In the genomic region with DNA sequence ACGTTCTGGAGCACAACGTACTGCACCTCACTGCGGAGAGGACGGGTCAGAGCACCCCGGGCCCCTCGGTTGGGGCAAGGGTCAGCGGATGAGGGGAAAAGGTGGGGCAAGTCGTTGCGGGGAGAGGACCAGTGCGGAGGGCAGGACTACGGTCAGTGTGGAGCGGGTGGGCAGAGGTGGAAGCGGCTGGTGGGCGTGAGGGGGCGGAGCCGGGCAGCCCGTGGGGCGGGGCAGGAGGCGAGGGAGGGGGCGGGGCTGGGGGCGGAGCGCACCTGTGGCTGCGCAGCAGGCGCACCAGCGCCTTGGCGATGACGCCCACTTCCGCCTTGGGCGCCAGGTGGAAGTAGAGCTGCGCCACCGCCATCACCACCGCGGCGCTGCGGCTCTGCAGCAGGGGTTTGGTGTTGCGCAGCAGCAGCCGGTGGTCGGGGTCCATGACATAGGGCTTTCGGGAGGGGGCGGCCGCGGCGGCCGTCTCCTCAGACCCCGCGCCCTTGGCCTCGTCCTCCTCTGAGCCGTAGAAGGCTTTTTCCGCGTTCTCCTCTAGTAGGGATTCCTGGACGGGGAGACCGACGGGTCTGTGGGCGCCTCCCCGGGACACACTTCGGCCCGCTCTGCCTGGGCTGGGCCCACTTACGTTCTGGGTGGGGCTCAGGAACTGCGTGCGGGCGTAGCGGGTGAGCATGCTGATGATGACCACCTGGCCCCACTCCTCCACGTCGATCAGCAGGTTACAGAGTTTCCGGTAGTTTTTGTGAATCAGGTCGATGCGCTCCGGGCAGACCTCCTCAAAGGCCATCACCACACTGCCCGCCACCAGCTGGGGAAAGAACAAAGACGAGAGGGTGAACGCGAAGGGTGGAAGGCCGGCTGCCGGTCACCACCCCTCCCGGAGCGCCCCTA, we compare ENCODE assay signal across 1 cellular context.
TF ChIP-seq lines count a peak whose summit lies in the region.

No MANE protein-coding gene starts in this region.

TF ChIP-seq in K562, 482 proteins besides CTCF, POLR2A, EP300 and RAD21 (continued from another document and continues in another):
- TF ChIP-seq E2F6 (IDR thresholded peaks at IDR 0.05; ENCODE audit: borderline replicate concordance in 1 of 2, extremely low read depth in 1 of 2, insufficient read depth in 1 of 2, insufficient read length in 1 of 2, low read depth in 1 of 2, low read length in 1 of 2, poor library complexity in 1 of 2, severe bottlenecking in 1 of 2) (peak in 1 of 2 experiments; percentile 35), CBX1 (IDR thresholded peaks at IDR 0.05; ENCODE audit: low read depth) (peak; percentile 11; the same call in 1 of the 2 replicates), PHF20 (IDR thresholded peaks at IDR 0.05; ENCODE audit: partially characterized antibody) (peak; percentile 79), CEBPB (tag; IDR thresholded peaks at IDR 0.05) (peak; percentile 57; the same call in 1 of the 2 replicates), ZNF444 (CRISPR knock-in tag; IDR thresholded peaks at IDR 0.05) (no peak), ZBTB1 (CRISPR knock-in tag; IDR thresholded peaks at IDR 0.05; ENCODE audit: borderline replicate concordance, low read depth) (peak; percentile 65; the same call in 1 of the 2 replicates), E2F3 (CRISPR knock-in tag; IDR thresholded peaks at IDR 0.05) (no peak), SAP30 (IDR thresholded peaks at IDR 0.05; ENCODE audit: borderline replicate concordance, insufficient read depth, low read depth, low read length, poor library complexity, severe bottlenecking) (peak; percentile 47), POLR2H (tag; IDR thresholded peaks at IDR 0.05; ENCODE audit: low read depth) (peak; percentile 61), SMAD2 (IDR thresholded peaks at IDR 0.05; ENCODE audit: low read depth, low read length) (no peak), YY1 (IDR thresholded peaks at IDR 0.05; ENCODE audit: borderline replicate concordance in 1 of 3, control insufficient read depth in 1 of 3, extremely low read depth in 1 of 3, insufficient read depth in 3 of 3, insufficient read length in 1 of 3, insufficient replicate concordance in 2 of 3, low read depth in 1 of 3, low read length in 2 of 3) (peak; percentile 17 to 84 (median 81)), DACH1 (IDR thresholded peaks at IDR 0.05; ENCODE audit: partially characterized antibody) (no peak), NCOA6 (IDR thresholded peaks at IDR 0.05) (peak; percentile 92), NR1H2 (CRISPR knock-in tag; IDR thresholded peaks at IDR 0.05) (no peak), ZFP1 (CRISPR knock-in tag; IDR thresholded peaks at IDR 0.05) (no peak), ARNT (IDR thresholded peaks at IDR 0.05) (no peak), POLR2B (IDR thresholded peaks at IDR 0.05; ENCODE audit: low read depth, partially characterized antibody) (peak; percentile 83), ELK3 (CRISPR knock-in tag; IDR thresholded peaks at IDR 0.05) (no peak), BCOR (IDR thresholded peaks at IDR 0.05) (peak; percentile 38; the same call in 1 of the 2 replicates), NELFE (IDR thresholded peaks at IDR 0.05; ENCODE audit: insufficient read depth, insufficient read length) (no peak), FOSL1 (tag; conservative IDR thresholded peaks at IDR 0.05) (peak; percentile 46), SIN3B (IDR thresholded peaks at IDR 0.05; ENCODE audit: low read depth) (peak; percentile 27; the same call in 1 of the 2 replicates), GATAD2A (IDR thresholded peaks at IDR 0.05) (peak; percentile 42; the same call in 1 of the 2 replicates), SUPT5H (IDR thresholded peaks at IDR 0.05) (peak; percentile 90), THAP7 (CRISPR knock-in tag; IDR thresholded peaks at IDR 0.05) (0 out of 2 replicates have a peak, but pooled peaks have one; percentile 35), ZNF639 (CRISPR knock-in tag; conservative IDR thresholded peaks at IDR 0.05 in 1 of 2, IDR thresholded peaks at IDR 0.05 in 1 of 2) (0 out of 4 replicates have a peak, but pooled peaks of 1 of the 2 experiments have one; percentile 36), TOE1 (IDR thresholded peaks at IDR 0.05; ENCODE audit: borderline replicate concordance) (0 out of 2 replicates have a peak, but pooled peaks have one; percentile 70), TOE1 (CRISPR knock-in tag; IDR thresholded peaks at IDR 0.05; ENCODE audit: borderline replicate concordance, low read depth) (no peak), SAFB (IDR thresholded peaks at IDR 0.05; ENCODE audit: borderline replicate concordance, low read depth, low read length) (no peak), MTA1 (IDR thresholded peaks at IDR 0.05; ENCODE audit: borderline replicate concordance) (0 out of 2 replicates have a peak, but pooled peaks have one; percentile 9), CCAR2 (IDR thresholded peaks at IDR 0.05; ENCODE audit: low read depth, low read length) (no peak), EP400 (IDR thresholded peaks at IDR 0.05) (peak; percentile 87), NFIC (IDR thresholded peaks at IDR 0.05) (peak; percentile 61), ZNF133 (CRISPR knock-in tag; IDR thresholded peaks at IDR 0.05) (no peak), HCFC1 (IDR thresholded peaks at IDR 0.05; ENCODE audit: low read depth, low read length) (peak; percentile 20; the same call in 1 of the 2 replicates), ELF2 (CRISPR knock-in tag; IDR thresholded peaks at IDR 0.05) (peak; percentile 82), VEZF1 (CRISPR knock-in tag; IDR thresholded peaks at IDR 0.05) (peak; percentile 61; the same call in 1 of the 2 replicates), MEF2A (IDR thresholded peaks at IDR 0.05; ENCODE audit: control insufficient read depth, low read depth, low read length) (no peak)
- TF ChIP-seq, protein P1, sequence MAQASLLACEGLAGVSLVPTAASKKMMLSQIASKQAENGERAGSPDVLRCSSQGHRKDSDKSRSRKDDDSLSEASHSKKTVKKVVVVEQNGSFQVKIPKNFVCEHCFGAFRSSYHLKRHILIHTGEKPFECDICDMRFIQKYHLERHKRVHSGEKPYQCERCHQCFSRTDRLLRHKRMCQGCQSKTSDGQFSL (CRISPR knock-in tag; IDR thresholded peaks at IDR 0.05) = no peak
- TF ChIP-seq, protein P1 (tag; IDR thresholded peaks at IDR 0.05) = no peak
- TF ChIP-seq, protein P2, sequence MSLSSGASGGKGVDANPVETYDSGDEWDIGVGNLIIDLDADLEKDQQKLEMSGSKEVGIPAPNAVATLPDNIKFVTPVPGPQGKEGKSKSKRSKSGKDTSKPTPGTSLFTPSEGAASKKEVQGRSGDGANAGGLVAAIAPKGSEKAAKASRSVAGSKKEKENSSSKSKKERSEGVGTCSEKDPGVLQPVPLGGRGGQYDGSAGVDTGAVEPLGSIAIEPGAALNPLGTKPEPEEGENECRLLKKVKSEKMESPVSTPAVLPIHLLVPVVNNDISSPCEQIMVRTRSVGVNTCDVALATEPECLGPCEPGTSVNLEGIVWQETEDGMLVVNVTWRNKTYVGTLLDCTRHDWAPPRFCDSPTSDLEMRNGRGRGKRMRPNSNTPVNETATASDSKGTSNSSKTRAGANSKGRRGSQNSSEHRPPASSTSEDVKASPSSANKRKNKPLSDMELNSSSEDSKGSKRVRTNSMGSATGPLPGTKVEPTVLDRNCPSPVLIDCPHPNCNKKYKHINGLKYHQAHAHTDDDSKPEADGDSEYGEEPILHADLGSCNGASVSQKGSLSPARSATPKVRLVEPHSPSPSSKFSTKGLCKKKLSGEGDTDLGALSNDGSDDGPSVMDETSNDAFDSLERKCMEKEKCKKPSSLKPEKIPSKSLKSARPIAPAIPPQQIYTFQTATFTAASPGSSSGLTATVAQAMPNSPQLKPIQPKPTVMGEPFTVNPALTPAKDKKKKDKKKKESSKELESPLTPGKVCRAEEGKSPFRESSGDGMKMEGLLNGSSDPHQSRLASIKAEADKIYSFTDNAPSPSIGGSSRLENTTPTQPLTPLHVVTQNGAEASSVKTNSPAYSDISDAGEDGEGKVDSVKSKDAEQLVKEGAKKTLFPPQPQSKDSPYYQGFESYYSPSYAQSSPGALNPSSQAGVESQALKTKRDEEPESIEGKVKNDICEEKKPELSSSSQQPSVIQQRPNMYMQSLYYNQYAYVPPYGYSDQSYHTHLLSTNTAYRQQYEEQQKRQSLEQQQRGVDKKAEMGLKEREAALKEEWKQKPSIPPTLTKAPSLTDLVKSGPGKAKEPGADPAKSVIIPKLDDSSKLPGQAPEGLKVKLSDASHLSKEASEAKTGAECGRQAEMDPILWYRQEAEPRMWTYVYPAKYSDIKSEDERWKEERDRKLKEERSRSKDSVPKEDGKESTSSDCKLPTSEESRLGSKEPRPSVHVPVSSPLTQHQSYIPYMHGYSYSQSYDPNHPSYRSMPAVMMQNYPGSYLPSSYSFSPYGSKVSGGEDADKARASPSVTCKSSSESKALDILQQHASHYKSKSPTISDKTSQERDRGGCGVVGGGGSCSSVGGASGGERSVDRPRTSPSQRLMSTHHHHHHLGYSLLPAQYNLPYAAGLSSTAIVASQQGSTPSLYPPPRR (CRISPR knock-in tag; IDR thresholded peaks at IDR 0.05; ENCODE audit: borderline replicate concordance) = no peak
- TF ChIP-seq, protein P3, sequence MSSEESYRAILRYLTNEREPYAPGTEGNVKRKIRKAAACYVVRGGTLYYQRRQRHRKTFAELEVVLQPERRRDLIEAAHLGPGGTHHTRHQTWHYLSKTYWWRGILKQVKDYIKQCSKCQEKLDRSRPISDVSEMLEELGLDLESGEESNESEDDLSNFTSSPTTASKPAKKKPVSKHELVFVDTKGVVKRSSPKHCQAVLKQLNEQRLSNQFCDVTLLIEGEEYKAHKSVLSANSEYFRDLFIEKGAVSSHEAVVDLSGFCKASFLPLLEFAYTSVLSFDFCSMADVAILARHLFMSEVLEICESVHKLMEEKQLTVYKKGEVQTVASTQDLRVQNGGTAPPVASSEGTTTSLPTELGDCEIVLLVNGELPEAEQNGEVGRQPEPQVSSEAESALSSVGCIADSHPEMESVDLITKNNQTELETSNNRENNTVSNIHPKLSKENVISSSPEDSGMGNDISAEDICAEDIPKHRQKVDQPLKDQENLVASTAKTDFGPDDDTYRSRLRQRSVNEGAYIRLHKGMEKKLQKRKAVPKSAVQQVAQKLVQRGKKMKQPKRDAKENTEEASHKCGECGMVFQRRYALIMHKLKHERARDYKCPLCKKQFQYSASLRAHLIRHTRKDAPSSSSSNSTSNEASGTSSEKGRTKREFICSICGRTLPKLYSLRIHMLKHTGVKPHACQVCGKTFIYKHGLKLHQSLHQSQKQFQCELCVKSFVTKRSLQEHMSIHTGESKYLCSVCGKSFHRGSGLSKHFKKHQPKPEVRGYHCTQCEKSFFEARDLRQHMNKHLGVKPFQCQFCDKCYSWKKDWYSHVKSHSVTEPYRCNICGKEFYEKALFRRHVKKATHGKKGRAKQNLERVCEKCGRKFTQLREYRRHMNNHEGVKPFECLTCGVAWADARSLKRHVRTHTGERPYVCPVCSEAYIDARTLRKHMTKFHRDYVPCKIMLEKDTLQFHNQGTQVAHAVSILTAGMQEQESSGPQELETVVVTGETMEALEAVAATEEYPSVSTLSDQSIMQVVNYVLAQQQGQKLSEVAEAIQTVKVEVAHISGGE (CRISPR knock-in tag; IDR thresholded peaks at IDR 0.05) = 0 out of 6 replicates have a peak, but pooled peaks of 1 of the 3 experiments have one; percentile 19
